ENCODE assay signal across 14 cellular contexts in genomic region chr2:46314065-46314835, GRCh38. TPM values are rescaled to one million over a fixed set of nuclear protein-coding genes. Genes with fewer than 3 reads are reported as not detected.
DNase-seq lines count a peak whose midpoint lies in the region; ATAC-seq and TF ChIP-seq lines count a peak whose summit lies in the region.
"Had no signal": no experiment of that assay in that cellular context is flagged by ENCODE, and none has a peak within 500 bp of the region (broad histone marks: within the 10 kb centered on the region; RNA-seq: fewer than 3 reads in every experiment).

No MANE protein-coding gene starts in this region.

- H3K9ac ChIP-seq in SK-N-SH (peak overlapping the region; percentile 69; the same call in 1 of the 2 replicates), trophoblast cell (ENCODE audit: low read length) (no peak overlapping the region)

- H3F3A ChIP-seq in SK-N-SH (replicated peaks; ENCODE audit: insufficient read depth) = peaks cover 30% of the 10 kb centered on the region

- no peaks in the 10 kb centered on the region for H3K9me3 Mint-ChIP-seq in nephron progenitor cell

- H3K18ac ChIP-seq in trophoblast cell (ENCODE audit: low read length) = no peak overlapping the region

- H3K4me3 ChIP-seq in SK-N-SH (ENCODE audit: low read depth in 2 of 2, low read length in 1 of 2) (no peak overlapping the region), trophoblast cell (ENCODE audit: low read depth, low read length) (no peak overlapping the region), urinary bladder (ENCODE audit: low read depth, low read length) (no peak overlapping the region)
- H3K4me3 ChIP-seq: cardiac muscle cell had no signal

- H3K27me3 ChIP-seq in SK-N-SH (ENCODE audit: insufficient read depth) = no peaks in the 10 kb centered on the region
- no peaks in the 10 kb centered on the region for H3K27me3 ChIP-seq in trophoblast cell (ENCODE audit: insufficient read depth, low read length)
- H3K27me3 ChIP-seq: cardiac muscle cell had no signal

- H3K9me3 ChIP-seq in SK-N-SH (no peaks in the 10 kb centered on the region), trophoblast cell (ENCODE audit: insufficient read depth, low read depth, low read length) (no peaks in the 10 kb centered on the region)

- POLR2A ChIA-PET in SK-N-SH (lab: Yijun Ruan, JAX) = interaction anchor here (1.9 kb wide), 1 partner anchor 26 kb away, joined by 11 read pairs; no protein-coding TSS in a partner anchor

- no peak overlapping the region for H4K8ac ChIP-seq in trophoblast cell (ENCODE audit: low read depth, low read length)

- H3K79me2 ChIP-seq in SK-N-SH (ENCODE audit: insufficient read depth) (peaks cover 91% of the 10 kb centered on the region), trophoblast cell (ENCODE audit: control insufficient read depth, insufficient read depth, low read length, poor library complexity) (peaks cover 32% of the 10 kb centered on the region)

- peak overlapping the region; percentile 61 for H3K4me2 ChIP-seq in SK-N-SH
- H3K4me2 ChIP-seq in trophoblast cell (ENCODE audit: low read length) = no peak overlapping the region

- TF ChIP-seq RAD21 in SK-N-SH (IDR thresholded peaks at IDR 0.05; ENCODE audit: low read length) = no peak

- no peak overlapping the region for H3K23ac ChIP-seq in trophoblast cell (ENCODE audit: low read length)

- H4K91ac ChIP-seq in trophoblast cell (ENCODE audit: low read depth, low read length) = no peak overlapping the region

- H3K14ac ChIP-seq in trophoblast cell (ENCODE audit: low read length) = no peak overlapping the region

- no peak overlapping the region for H2BK120ac ChIP-seq in trophoblast cell (ENCODE audit: insufficient read depth, low read length, poor library complexity)

- peaks cover 0 to 9% of the 10 kb centered on the region in 2 experiments for H3K36me3 ChIP-seq in SK-N-SH (replicated peaks in 1 of 2; ENCODE audit: control insufficient read depth in 1 of 2, insufficient read depth in 2 of 2, low read length in 1 of 2)
- H3K36me3 ChIP-seq in trophoblast cell (ENCODE audit: control insufficient read depth in 1 of 2, insufficient read depth in 2 of 2, low read length in 2 of 2) = peaks cover 11 to 24% of the 10 kb centered on the region in 2 experiments
- no peaks in the 10 kb centered on the region for H3K36me3 ChIP-seq in urinary bladder (ENCODE audit: insufficient read depth)
- H3K36me3 ChIP-seq: cardiac muscle cell had no signal

- peak overlapping the region; percentile 69 for H3K4ac ChIP-seq in trophoblast cell (ENCODE audit: low read depth, low read length)

- no peak overlapping the region for H2AFZ ChIP-seq in SK-N-SH (ENCODE audit: low read depth)
- H2AFZ ChIP-seq in trophoblast cell (ENCODE audit: insufficient read depth, low read length, poor library complexity) = no peak overlapping the region

- no peaks in the 10 kb centered on the region; the same call in 1 of the 2 replicates for H4K20me1 ChIP-seq in SK-N-SH (ENCODE audit: insufficient read depth)

- no peak overlapping the region for H2BK12ac ChIP-seq in trophoblast cell (ENCODE audit: low read length)

- H3K4me1 ChIP-seq in SK-N-SH (ENCODE audit: control insufficient read depth in 1 of 2, insufficient read depth in 2 of 2, low read depth in 1 of 2, low read length in 1 of 2) (peaks cover 35 to 68% of the 10 kb centered on the region in 2 experiments), trophoblast cell (ENCODE audit: control insufficient read depth in 1 of 2, insufficient read depth in 2 of 2, low read length in 2 of 2) (peaks cover 28 to 39% of the 10 kb centered on the region in 2 experiments), urinary bladder (ENCODE audit: insufficient read depth) (peaks cover 4% of the 10 kb centered on the region)

- H3K4me3 Mint-ChIP-seq in nephron progenitor cell = no peak overlapping the region
- H3K4me3 Mint-ChIP-seq: naive thymus-derived CD8-positive, alpha-beta T cell had no signal

- no peak overlapping the region for H2BK5ac ChIP-seq in trophoblast cell (ENCODE audit: low read depth, low read length, poor library complexity)

- no peaks in the 10 kb centered on the region for H3K9me2 ChIP-seq in SK-N-SH

- no peak for TF ChIP-seq EP300 in SK-N-SH (IDR thresholded peaks at IDR 0.05; ENCODE audit: borderline replicate concordance in 1 of 2, low read depth in 1 of 2, low read length in 1 of 2)

- TF ChIP-seq CTCF in SK-N-SH (IDR thresholded peaks at IDR 0.05) (no peak), nephron progenitor cell (IDR thresholded peaks at IDR 0.05) (no peak)

- no peak overlapping the region for H3K27ac Mint-ChIP-seq in nephron progenitor cell
- H3K27ac Mint-ChIP-seq: naive thymus-derived CD8-positive, alpha-beta T cell had no signal

- H3K27ac ChIP-seq in SK-N-SH (ENCODE audit: low read depth in 2 of 2, low read length in 1 of 2) = peak overlapping the region; percentile 92 to 98
- peak overlapping the region; percentile 94 for H3K27ac ChIP-seq in epithelial cell of prostate
- H3K27ac ChIP-seq in trophoblast cell (ENCODE audit: low read depth, low read length) = no peak overlapping the region
- peak overlapping the region; percentile 40 for H3K27ac ChIP-seq in urinary bladder (ENCODE audit: low read depth)
- H3K27ac ChIP-seq: cardiac muscle cell had no signal

- no peak for ATAC-seq in SK-N-SH treated with all-trans-retinoic acid at 6 μM for 48 hours
- ATAC-seq in GM19455 (IDR thresholded peaks at IDR 0.05; ENCODE audit: unreplicated experiment) = no peak
- ATAC-seq in GM19452 (IDR thresholded peaks at IDR 0.05; ENCODE audit: unreplicated experiment) = no peak
- ATAC-seq: naive thymus-derived CD8-positive, alpha-beta T cell had no signal

- DNase-seq in SK-N-SH = no peak
- DNase-seq in epithelial cell of prostate (ENCODE audit: low read depth, low spot score) = no peak
- no peak for DNase-seq in trophoblast cell
- DNase-seq in nephron progenitor cell = no peak
- DNase-seq: 8988T; DMS 273 treated with DMSO at 0.1 percent for 48 hours; naive thymus-derived CD8-positive, alpha-beta T cell; NCI-H1105; NCI-H82 had no signal

- H3K4me1 Mint-ChIP-seq in nephron progenitor cell = peaks cover under 1% of the 10 kb centered on the region

- 84% methylated on average over 11 of the region's 11 CpGs for WGBS in SK-N-SH (ENCODE audit: low lambda C conversion rate)
- WGBS in trophoblast cell (ENCODE audit: extremely low coverage, insufficient coverage, insufficient read length) = no CpG with 5 or more reads among the region's 11 CpGs
- 84% methylated on average over 11 of the region's 11 CpGs for WGBS in urinary bladder

- H3K79me1 ChIP-seq in trophoblast cell (ENCODE audit: low read length) = peaks cover 2% of the 10 kb centered on the region

- H3K27me3 Mint-ChIP-seq in nephron progenitor cell (ENCODE audit: low read depth, poor library complexity) = peaks cover 24% of the 10 kb centered on the region

- CTCF ChIA-PET in SK-N-SH (lab: Yijun Ruan, JAX) = interaction anchor here (0.8 to 5.5 kb wide), 7 partner anchors 10 to 303 kb away, joined by 3 to 22 read pairs (median 4); no protein-coding TSS in a partner anchor

- H3K36me3 Mint-ChIP-seq in nephron progenitor cell (ENCODE audit: low read depth) = no peaks in the 10 kb centered on the region

- H4K12ac ChIP-seq in trophoblast cell (ENCODE audit: low read depth, low read length) = no peak overlapping the region

- H2AK5ac ChIP-seq in trophoblast cell (ENCODE audit: low read length) = no peak overlapping the region

TF ChIP-seq in SK-N-SH, 30 proteins besides CTCF, POLR2A, EP300 and RAD21 (continues in another document):
- TF ChIP-seq CHD2 (IDR thresholded peaks at IDR 0.05; ENCODE audit: low read length, partially characterized antibody) (no peak), FOXJ3 (CRISPR knock-in tag; IDR thresholded peaks at IDR 0.05) (no peak), USF1 (IDR thresholded peaks at IDR 0.05; ENCODE audit: borderline replicate concordance, low read depth) (no peak), GATA2 (CRISPR knock-in tag; IDR thresholded peaks at IDR 0.05) (no peak), SMC3 (IDR thresholded peaks at IDR 0.05; ENCODE audit: low read depth, low read length) (no peak), RFX5 (IDR thresholded peaks at IDR 0.05; ENCODE audit: low read length) (no peak)

TF ChIP-seq in SK-N-SH treated with all-trans-retinoic acid at 6 μM for 48 hours, 23 proteins besides CTCF, POLR2A, EP300 and RAD21 (continues in another document):
- TF ChIP-seq ZNF565 (CRISPR knock-in tag; conservative IDR thresholded peaks at IDR 0.05; ENCODE audit: low read depth) (no peak), ZFP3 (CRISPR knock-in tag; IDR thresholded peaks at IDR 0.05) (no peak; the same call in 1 of the 2 replicates), POU6F1 (CRISPR knock-in tag; IDR thresholded peaks at IDR 0.05; ENCODE audit: borderline replicate concordance, low read depth) (no peak), CSDC2 (CRISPR knock-in tag; IDR thresholded peaks at IDR 0.05) (no peak), ZNF70 (CRISPR knock-in tag; IDR thresholded peaks at IDR 0.05) (no peak), TOX (CRISPR knock-in tag; IDR thresholded peaks at IDR 0.05; ENCODE audit: borderline replicate concordance) (no peak), ZFP30 (CRISPR knock-in tag; IDR thresholded peaks at IDR 0.05) (no peak), ZC3H10 (CRISPR knock-in tag; IDR thresholded peaks at IDR 0.05) (no peak), SNAI2 (CRISPR knock-in tag; IDR thresholded peaks at IDR 0.05) (no peak), ESRRG (CRISPR knock-in tag; IDR thresholded peaks at IDR 0.05) (no peak), ISL1 (CRISPR knock-in tag; IDR thresholded peaks at IDR 0.05) (no peak)

RNA-seq across cellular contexts. Expression of gene EPAS1, which starts 17.0 kb away (rescaled TPM):
- polyA plus RNA-seq in SK-N-SH (2012; rRNA removed) = 69.2 and 92.2 TPM in 2 replicates
- polyA plus RNA-seq in SK-N-SH (2012; cell fraction: cytosol; rRNA removed) = 66.4 and 74.6 TPM in 2 replicates
- 83.4 and 100 TPM in 2 replicates for polyA plus RNA-seq in SK-N-SH (2012; cell fraction: nucleus; rRNA removed)
- polyA plus RNA-seq in trophoblast cell (2013) = 1,165 and 1,253 TPM in 2 replicates
- total RNA-seq in urinary bladder = 42.8 TPM
- polyA plus RNA-seq in urinary bladder = 163 TPM
